In the genomic region with DNA sequence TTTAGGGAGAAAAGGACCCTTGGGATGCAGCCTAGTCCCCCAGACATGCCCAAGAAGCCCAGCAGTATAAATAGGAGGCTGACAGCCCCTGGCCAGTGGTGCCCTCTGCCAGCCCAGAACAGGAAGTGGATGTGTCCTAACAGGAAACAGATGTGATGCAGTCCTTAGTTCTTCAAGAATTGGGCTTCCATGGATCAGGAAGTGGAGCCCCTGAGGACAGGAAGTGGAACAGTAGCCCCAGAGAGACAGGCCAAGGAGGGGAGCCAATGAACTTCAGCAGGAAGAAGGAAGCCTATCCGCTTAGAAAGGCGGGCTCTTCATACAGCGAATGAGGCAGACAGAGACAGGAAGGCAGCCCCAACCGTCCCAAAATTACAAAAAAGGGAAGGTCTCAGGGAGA, we compare ENCODE assay signal across 1 cellular context.
TF ChIP-seq lines count a peak whose summit lies in the region.

No MANE protein-coding gene starts in this region.

TF ChIP-seq in GM12878, 131 proteins besides CTCF, POLR2A, EP300 and RAD21:
- TF ChIP-seq GABPA (IDR thresholded peaks at IDR 0.05; ENCODE audit: low read depth) (0 out of 2 replicates have a peak, but pooled peaks have one; percentile 44), FOXM1 (IDR thresholded peaks at IDR 0.05; ENCODE audit: low read depth, low read length) (no peak), ETV6 (conservative IDR thresholded peaks at IDR 0.05 in 1 of 2, IDR thresholded peaks at IDR 0.05 in 1 of 2; ENCODE audit: borderline replicate concordance in 1 of 2, low read depth in 1 of 2) (0 out of 4 replicates have a peak, but pooled peaks of 1 of the 2 experiments have one; percentile 20), RB1 (IDR thresholded peaks at IDR 0.05; ENCODE audit: borderline replicate concordance) (no peak)
- TF ChIP-seq, protein P1, sequence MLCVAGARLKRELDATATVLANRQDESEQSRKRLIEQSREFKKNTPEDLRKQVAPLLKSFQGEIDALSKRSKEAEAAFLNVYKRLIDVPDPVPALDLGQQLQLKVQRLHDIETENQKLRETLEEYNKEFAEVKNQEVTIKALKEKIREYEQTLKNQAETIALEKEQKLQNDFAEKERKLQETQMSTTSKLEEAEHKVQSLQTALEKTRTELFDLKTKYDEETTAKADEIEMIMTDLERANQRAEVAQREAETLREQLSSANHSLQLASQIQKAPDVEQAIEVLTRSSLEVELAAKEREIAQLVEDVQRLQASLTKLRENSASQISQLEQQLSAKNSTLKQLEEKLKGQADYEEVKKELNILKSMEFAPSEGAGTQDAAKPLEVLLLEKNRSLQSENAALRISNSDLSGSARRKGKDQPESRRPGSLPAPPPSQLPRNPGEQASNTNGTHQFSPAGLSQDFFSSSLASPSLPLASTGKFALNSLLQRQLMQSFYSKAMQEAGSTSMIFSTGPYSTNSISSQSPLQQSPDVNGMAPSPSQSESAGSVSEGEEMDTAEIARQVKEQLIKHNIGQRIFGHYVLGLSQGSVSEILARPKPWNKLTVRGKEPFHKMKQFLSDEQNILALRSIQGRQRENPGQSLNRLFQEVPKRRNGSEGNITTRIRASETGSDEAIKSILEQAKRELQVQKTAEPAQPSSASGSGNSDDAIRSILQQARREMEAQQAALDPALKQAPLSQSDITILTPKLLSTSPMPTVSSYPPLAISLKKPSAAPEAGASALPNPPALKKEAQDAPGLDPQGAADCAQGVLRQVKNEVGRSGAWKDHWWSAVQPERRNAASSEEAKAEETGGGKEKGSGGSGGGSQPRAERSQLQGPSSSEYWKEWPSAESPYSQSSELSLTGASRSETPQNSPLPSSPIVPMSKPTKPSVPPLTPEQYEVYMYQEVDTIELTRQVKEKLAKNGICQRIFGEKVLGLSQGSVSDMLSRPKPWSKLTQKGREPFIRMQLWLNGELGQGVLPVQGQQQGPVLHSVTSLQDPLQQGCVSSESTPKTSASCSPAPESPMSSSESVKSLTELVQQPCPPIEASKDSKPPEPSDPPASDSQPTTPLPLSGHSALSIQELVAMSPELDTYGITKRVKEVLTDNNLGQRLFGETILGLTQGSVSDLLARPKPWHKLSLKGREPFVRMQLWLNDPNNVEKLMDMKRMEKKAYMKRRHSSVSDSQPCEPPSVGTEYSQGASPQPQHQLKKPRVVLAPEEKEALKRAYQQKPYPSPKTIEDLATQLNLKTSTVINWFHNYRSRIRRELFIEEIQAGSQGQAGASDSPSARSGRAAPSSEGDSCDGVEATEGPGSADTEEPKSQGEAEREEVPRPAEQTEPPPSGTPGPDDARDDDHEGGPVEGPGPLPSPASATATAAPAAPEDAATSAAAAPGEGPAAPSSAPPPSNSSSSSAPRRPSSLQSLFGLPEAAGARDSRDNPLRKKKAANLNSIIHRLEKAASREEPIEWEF (IDR thresholded peaks at IDR 0.05; ENCODE audit: insufficient replicate concordance, low read depth, low read length): no peak
